Comparison of ENCODE assay signal across 12 cellular contexts in the genomic region with DNA sequence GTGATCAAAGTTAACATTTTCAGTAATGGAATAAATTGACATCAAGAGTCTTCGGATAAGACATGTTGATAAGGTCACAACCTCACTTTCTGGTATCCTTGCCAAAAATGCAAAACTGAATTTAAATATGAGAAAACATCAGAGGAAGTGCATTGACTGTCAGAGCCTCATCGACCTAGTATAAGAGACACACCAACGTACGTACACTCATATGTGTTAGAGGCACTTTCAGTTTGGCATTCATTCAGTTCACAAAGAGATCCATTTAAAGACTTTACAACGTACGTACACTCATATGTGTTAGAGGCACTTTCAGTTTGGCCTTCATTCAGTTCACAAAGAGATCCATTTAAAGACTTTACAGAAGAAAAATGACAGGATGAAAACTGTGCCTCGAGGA.
DNase-seq lines count a peak whose midpoint lies in the region; ATAC-seq and TF ChIP-seq lines count a peak whose summit lies in the region.
"Had no signal": no experiment of that assay in that cellular context is flagged by ENCODE, and none has a peak within 500 bp of the region (broad histone marks: within the 10 kb centered on the region; RNA-seq: fewer than 3 reads in every experiment).

No MANE protein-coding gene starts in this region.

- peak; percentile 8 for DNase-seq in CD1c-positive myeloid dendritic cell (ENCODE audit: extremely low spot score)
- no peak for DNase-seq in activated CD4-positive, alpha-beta memory T cell treated with anti-CD3 and anti-CD28 coated beads, Interleukin-2, amount 10 ng/mL, durations not matched to agents 7 days and 5 days
- peak; percentile 96 for DNase-seq in foreskin melanocyte
- no peak for DNase-seq in left lobe of liver (ENCODE audit: low spot score)
- DNase-seq in Caco-2, result no peak
- DNase-seq in midbrain (lab: John Stamatoyannopoulos, UW), result no peak
- no peak for DNase-seq in NCI-H2107 treated with DMSO at 0.1 percent for 48 hours (lab: John Stamatoyannopoulos, UW; ENCODE audit: unreplicated experiment)
- DNase-seq: kidney; pancreas; stimulated activated CD4-positive, alpha-beta T cell treated with anti-CD3 and anti-CD28 coated beads, Interleukin-2, amount 100 ng/mL, for 48 hours; substantia nigra had no signal

- H3K4me3 ChIP-seq in Caco-2 (ENCODE audit: low read depth, low read length), result no peak overlapping the region
- H3K4me3 ChIP-seq: pancreas had no signal

- TF ChIP-seq CTCF in Caco-2 (IDR thresholded peaks at IDR 0.05; ENCODE audit: insufficient read depth in 1 of 2, low read depth in 1 of 2, low read length in 1 of 2, severe bottlenecking in 1 of 2, unreplicated experiment in 1 of 2), result no peak

- H3K27ac Mint-ChIP-seq in activated CD4-positive, alpha-beta memory T cell treated with anti-CD3 and anti-CD28 coated beads, Interleukin-2, amount 10 ng/mL, durations not matched to agents 7 days and 5 days, result peak overlapping the region; percentile 96
- H3K27ac Mint-ChIP-seq in Caco-2 (ENCODE audit: unreplicated experiment), result no peak overlapping the region

- H3K9me3 Mint-ChIP-seq in activated CD4-positive, alpha-beta memory T cell treated with anti-CD3 and anti-CD28 coated beads, Interleukin-2, amount 10 ng/mL, durations not matched to agents 7 days and 5 days, result no peaks in the 10 kb centered on the region
- peaks cover 10% of the 10 kb centered on the region for H3K9me3 Mint-ChIP-seq in Caco-2 (ENCODE audit: unreplicated experiment)

- H3K9me3 ChIP-seq in Caco-2, result no peaks in the 10 kb centered on the region
- H3K9me3 ChIP-seq: pancreas had no signal

- H3K4me1 Mint-ChIP-seq in activated CD4-positive, alpha-beta memory T cell treated with anti-CD3 and anti-CD28 coated beads, Interleukin-2, amount 10 ng/mL, durations not matched to agents 7 days and 5 days, result peaks cover 57% of the 10 kb centered on the region
- H3K4me1 Mint-ChIP-seq in Caco-2 (ENCODE audit: low read depth, unreplicated experiment), result peaks cover 19% of the 10 kb centered on the region

- CTCF ChIA-PET in activated CD4-positive, alpha-beta memory T cell treated with anti-CD3 and anti-CD28 coated beads, Interleukin-2, amount 10 ng/mL, durations not matched to agents 7 days and 5 days (lab: Charles Lee), result interaction anchor here (1.3 to 4.9 kb wide), 2 partner anchors 166 to 212 kb away, joined by 3 to 70 read pairs; no protein-coding TSS in a partner anchor
- CTCF ChIA-PET in Caco-2 (lab: Charles Lee), result no interaction called here

- H3K36me3 ChIP-seq in Caco-2 (ENCODE audit: control insufficient read depth, insufficient read depth, low read length), result no peaks in the 10 kb centered on the region
- H3K36me3 ChIP-seq: pancreas had no signal

- H3K4me3 Mint-ChIP-seq in activated CD4-positive, alpha-beta memory T cell treated with anti-CD3 and anti-CD28 coated beads, Interleukin-2, amount 10 ng/mL, durations not matched to agents 7 days and 5 days, result peak overlapping the region; percentile 82
- H3K4me3 Mint-ChIP-seq in Caco-2 (ENCODE audit: unreplicated experiment), result no peak overlapping the region

- ATAC-seq in GM18867 (IDR thresholded peaks at IDR 0.05; ENCODE audit: unreplicated experiment) (peak; percentile 51), left lobe of liver (no peak)
- ATAC-seq: pancreas had no signal

- peaks cover 42% of the 10 kb centered on the region for H3K4me1 ChIP-seq in Caco-2

- BruUV-seq in Caco-2 (replicated peaks; lab: Mats Ljungman, UMichigan), result no TSS peak

- POLR2A ChIA-PET in activated CD4-positive, alpha-beta memory T cell treated with anti-CD3 and anti-CD28 coated beads, Interleukin-2, amount 10 ng/mL, durations not matched to agents 7 days and 5 days (lab: Charles Lee), result interaction anchor here (1.2 to 4.9 kb wide), 13 partner anchors 8 to 280 kb away, joined by 3 to 146 read pairs (median 8); a partner anchor contains a TSS
- POLR2A ChIA-PET in Caco-2 (lab: Charles Lee), result no interaction called here

- H3K36me3 Mint-ChIP-seq in activated CD4-positive, alpha-beta memory T cell treated with anti-CD3 and anti-CD28 coated beads, Interleukin-2, amount 10 ng/mL, durations not matched to agents 7 days and 5 days (ENCODE audit: low read depth), result peaks cover 6% of the 10 kb centered on the region
- H3K36me3 Mint-ChIP-seq in Caco-2 (ENCODE audit: insufficient read depth, unreplicated experiment), result peaks cover 7% of the 10 kb centered on the region

- no peaks in the 10 kb centered on the region for H3K27me3 ChIP-seq in Caco-2 (replicated peaks; ENCODE audit: control insufficient read depth, insufficient read depth, low read length)
- H3K27me3 ChIP-seq: pancreas had no signal

- no peaks in the 10 kb centered on the region for H3K27me3 Mint-ChIP-seq in activated CD4-positive, alpha-beta memory T cell treated with anti-CD3 and anti-CD28 coated beads, Interleukin-2, amount 10 ng/mL, durations not matched to agents 7 days and 5 days
- H3K27me3 Mint-ChIP-seq in Caco-2 (ENCODE audit: insufficient read depth, unreplicated experiment), result no peaks in the 10 kb centered on the region

- intact Hi-C loops in Caco-2 (cut with micrococcal nuclease; ENCODE audit: unreplicated experiment), result loop anchor here (5.0 to 10.0 kb wide), 2 partner anchors 88 to 441 kb away; no protein-coding TSS in a partner anchor

Comparison
In these comparisons a context has a peak if more than half of its experiments do, and no peak if none do; other contexts are left out.
1. DNase-seq: peak in CD1c-positive myeloid dendritic cell (single experiment) and foreskin melanocyte (single experiment); none in activated CD4-positive, alpha-beta memory T cell treated with anti-CD3 and anti-CD28 coated beads, Interleukin-2, amount 10 ng/mL, durations not matched to agents 7 days and 5 days (single experiment), left lobe of liver (single experiment), Caco-2 (0 of 2), midbrain (single experiment) and NCI-H2107 treated with DMSO at 0.1 percent for 48 hours (single experiment).